Comparison of ENCODE assay signal across 12 cellular contexts in genomic region chr9:137630126-137630525, GRCh38. TPM values are rescaled to one million over a fixed set of nuclear protein-coding genes. Genes with fewer than 3 reads are reported as not detected.
DNase-seq lines count a peak whose midpoint lies in the region; ATAC-seq and TF ChIP-seq lines count a peak whose summit lies in the region.
"Had no signal": no experiment of that assay in that cellular context is flagged by ENCODE, and none has a peak within 500 bp of the region (broad histone marks: within the 10 kb centered on the region; RNA-seq: fewer than 3 reads in every experiment).

No MANE protein-coding gene starts in this region.

- H3K9me3 ChIP-seq in T-helper 17 cell (ENCODE audit: control insufficient read depth, low read length, poor library complexity, severe bottlenecking): no peaks in the 10 kb centered on the region
- no peaks in the 10 kb centered on the region for H3K9me3 ChIP-seq in heart left ventricle
- H3K9me3 ChIP-seq: SJSA1 had no signal

- no peaks in the 10 kb centered on the region for H3K36me3 ChIP-seq in heart left ventricle
- H3K36me3 ChIP-seq: SJSA1 had no signal

- no peak for DNase-seq in activated CD4-positive, alpha-beta T cell treated with anti-CD3 and anti-CD28 coated beads for 36 hours
- no peak for DNase-seq in activated CD4-positive, alpha-beta T cell treated with anti-CD3 and anti-CD28 coated beads, Interleukin-2, amount 50 U/mL, for 4 hours
- DNase-seq in T-helper 17 cell (no peak), fibroblast of peridontal ligament (ENCODE audit: extremely low read depth) (peak; percentile 22), sciatic nerve (ENCODE audit: low spot score) (peak; percentile 3), D341Med (ENCODE audit: low spot score) (no peak), heart left ventricle (no peak)
- DNase-seq: activated T-cell treated with anti-CD3 and anti-CD28 coated beads, Interleukin-2, amount 50 U/mL, for 1 hour; MM.1S; NCI-H2171 treated with DMSO at 0.1 percent for 48 hours had no signal

- peaks cover 0 to 72% (median 35%) of the 10 kb centered on the region in 12 donors for H3K4me1 ChIP-seq in heart left ventricle
- H3K4me1 ChIP-seq: SJSA1 had no signal

- no peak overlapping the region for H3K4me3 ChIP-seq in heart left ventricle
- H3K4me3 ChIP-seq: SJSA1 had no signal

- ATAC-seq in activated CD4-positive, alpha-beta T cell treated with anti-CD3 and anti-CD28 coated beads for 36 hours: no peak
- ATAC-seq in T-helper 17 cell: no peak
- no peak for ATAC-seq in sciatic nerve
- no peak for ATAC-seq in HG02973 (IDR thresholded peaks at IDR 0.05; ENCODE audit: unreplicated experiment)
- no peak for ATAC-seq in heart left ventricle

- CTCF ChIA-PET in activated CD4-positive, alpha-beta T cell treated with anti-CD3 and anti-CD28 coated beads for 36 hours (lab: Charles Lee): interaction anchor here (3.0 kb wide), 1 partner anchor 10 kb away, joined by 9 read pairs; the partner anchor contains the start of gene EHMT1

- H3K27me3 Mint-ChIP-seq in activated CD4-positive, alpha-beta T cell treated with anti-CD3 and anti-CD28 coated beads for 36 hours: no peaks in the 10 kb centered on the region
- H3K27me3 Mint-ChIP-seq in T-helper 17 cell: no peaks in the 10 kb centered on the region

- H3K36me3 Mint-ChIP-seq in activated CD4-positive, alpha-beta T cell treated with anti-CD3 and anti-CD28 coated beads for 36 hours (ENCODE audit: low read depth): peaks cover 18% of the 10 kb centered on the region
- H3K36me3 Mint-ChIP-seq in T-helper 17 cell (ENCODE audit: low read depth): no peaks in the 10 kb centered on the region

- no peak for TF ChIP-seq POLR2A in heart left ventricle (IDR thresholded peaks at IDR 0.05)

- H3K27me3 ChIP-seq in heart left ventricle: no peaks in the 10 kb centered on the region
- H3K27me3 ChIP-seq: SJSA1 had no signal

- peak overlapping the region; percentile 15 for H3K27ac Mint-ChIP-seq in activated CD4-positive, alpha-beta T cell treated with anti-CD3 and anti-CD28 coated beads for 36 hours
- peak overlapping the region; percentile 83 for H3K27ac Mint-ChIP-seq in T-helper 17 cell

- intact Hi-C loops in activated CD4-positive, alpha-beta T cell treated with anti-CD3 and anti-CD28 coated beads for 36 hours (cut with DNase I, micrococcal nuclease): no loop called here
- intact Hi-C loops in sciatic nerve (cut with DNase I) (no loop called here), heart left ventricle (cut with DNase I) (no loop called here)

- no peaks in the 10 kb centered on the region for H3K9me3 Mint-ChIP-seq in activated CD4-positive, alpha-beta T cell treated with anti-CD3 and anti-CD28 coated beads for 36 hours (ENCODE audit: low read depth)

- no peak for TF ChIP-seq CTCF in heart left ventricle (IDR thresholded peaks at IDR 0.05)

- POLR2A ChIA-PET in activated CD4-positive, alpha-beta T cell treated with anti-CD3 and anti-CD28 coated beads for 36 hours (lab: Charles Lee): interaction anchor here (0.7 kb wide), 1 partner anchor 46 kb away, joined by 4 read pairs; no protein-coding TSS in a partner anchor

- H3K27ac ChIP-seq in heart left ventricle: peak overlapping the region in 1 of 12 donors; percentile 4
- H3K27ac ChIP-seq: SJSA1 had no signal

- no peak overlapping the region for H3K4me3 Mint-ChIP-seq in activated CD4-positive, alpha-beta T cell treated with anti-CD3 and anti-CD28 coated beads for 36 hours
- peak overlapping the region; percentile 69 for H3K4me3 Mint-ChIP-seq in T-helper 17 cell

- WGBS in heart left ventricle, 4 donors: 64 to 76% (median 70%) methylated on average over 1 of the region's 1 CpG

- peaks cover 68% of the 10 kb centered on the region for H3K4me1 Mint-ChIP-seq in activated CD4-positive, alpha-beta T cell treated with anti-CD3 and anti-CD28 coated beads for 36 hours
- H3K4me1 Mint-ChIP-seq in T-helper 17 cell: peaks cover 39% of the 10 kb centered on the region

RNA-seq across cellular contexts. Expression of gene EHMT1, which starts 11.3 kb away (rescaled TPM):
- 10 to 100 TPM; 66.6 to 76.7 TPM for total RNA-seq in activated CD4-positive, alpha-beta T cell treated with anti-CD3 and anti-CD28 coated beads for 36 hours
- total RNA-seq in T-helper 17 cell (100 to 1,000 TPM; 106 to 108 TPM), sciatic nerve (104 TPM), heart left ventricle (10 to 100 TPM; 27.8 to 55.9 (median 32.0) TPM)
- polyA plus RNA-seq in heart left ventricle: 10 to 100 TPM; 24.5 to 27.1 TPM

RNA-seq across cellular contexts. Expression of gene ARRDC1, which starts 24.6 kb away (rescaled TPM):
- 10 to 100 TPM; 32.4 to 41.6 TPM for total RNA-seq in activated CD4-positive, alpha-beta T cell treated with anti-CD3 and anti-CD28 coated beads for 36 hours
- 10 to 100 TPM; 54.8 to 83.8 TPM for total RNA-seq in T-helper 17 cell
- total RNA-seq in sciatic nerve: 30.6 TPM
- total RNA-seq in heart left ventricle: 10 to 100 TPM; 14.1 to 43.6 (median 20.7) TPM
- polyA plus RNA-seq in heart left ventricle: 10 to 100 TPM; 23.2 to 42.6 TPM

RNA-seq across cellular contexts. Expression of gene ZMYND19, which starts 39.8 kb away (rescaled TPM):
- total RNA-seq in activated CD4-positive, alpha-beta T cell treated with anti-CD3 and anti-CD28 coated beads for 36 hours: 10 to 100 TPM; 36.2 to 43.0 TPM
- total RNA-seq in T-helper 17 cell: 10 to 100 TPM; 12.1 to 18.2 TPM
- total RNA-seq in sciatic nerve: 15.6 TPM
- 10 to 100 TPM in 4 of 9 donors, 1 to 10 TPM in 5; 6.8 to 19.9 (median 9.4) TPM for total RNA-seq in heart left ventricle
- 10 to 100 TPM; 12.0 to 20.5 TPM for polyA plus RNA-seq in heart left ventricle

RNA-seq across cellular contexts. Expression of gene DPH7, which starts 51.4 kb away (rescaled TPM):
- total RNA-seq in activated CD4-positive, alpha-beta T cell treated with anti-CD3 and anti-CD28 coated beads for 36 hours: 10 to 100 TPM; 23.5 to 29.1 TPM
- total RNA-seq in T-helper 17 cell (10 to 100 TPM; 46.1 to 52.0 TPM), sciatic nerve (33.1 TPM), heart left ventricle (10 to 100 TPM; 12.6 to 22.0 (median 16.7) TPM)
- polyA plus RNA-seq in heart left ventricle: 10 to 100 TPM; 13.1 to 23.7 TPM

Comparison
In these comparisons a context has a peak if more than half of its experiments do, and no peak if none do; other contexts are left out.
1. DNase-seq: peak in fibroblast of peridontal ligament (single experiment) and sciatic nerve (single experiment); none in activated CD4-positive, alpha-beta T cell treated with anti-CD3 and anti-CD28 coated beads for 36 hours (single experiment), activated CD4-positive, alpha-beta T cell treated with anti-CD3 and anti-CD28 coated beads, Interleukin-2, amount 50 U/mL, for 4 hours (0 of 2), T-helper 17 cell (0 of 3), D341Med (single experiment) and heart left ventricle (0 of 5).